19 cellular contexts compared by ENCODE assay signal in the genomic region with DNA sequence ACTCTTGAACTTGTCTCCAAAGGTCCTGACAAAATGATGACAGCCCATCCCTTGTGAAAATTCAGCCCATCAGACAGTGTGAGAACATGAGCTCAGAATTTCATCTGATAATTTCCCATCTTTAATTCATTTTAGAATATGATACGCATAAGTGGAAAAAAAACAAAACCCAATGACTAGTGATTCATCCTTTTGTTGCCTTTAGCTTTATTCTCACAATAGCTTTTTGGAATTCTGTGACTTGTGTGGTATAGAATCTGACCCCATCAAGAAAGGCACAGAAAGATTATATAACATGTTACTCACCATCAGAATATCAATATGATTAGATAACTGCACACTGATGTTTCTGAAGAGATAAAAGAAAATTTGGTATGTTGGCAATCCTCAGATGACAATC. TPM values are rescaled to one million over a fixed set of nuclear protein-coding genes. Genes with fewer than 3 reads are reported as not detected.
A peak's percentile ranks its signal among the peaks of the same experiment; 100 is the strongest.
DNase-seq lines count a peak whose midpoint lies in the region; ATAC-seq and TF ChIP-seq lines count a peak whose summit lies in the region.
"Had no signal": no experiment of that assay in that cellular context is flagged by ENCODE, and none has a peak within 500 bp of the region (broad histone marks: within the 10 kb centered on the region; RNA-seq: fewer than 3 reads in every experiment).

No MANE protein-coding gene starts in this region.

- no peak for TF ChIP-seq POLR2A in IMR-90 (IDR thresholded peaks at IDR 0.05; ENCODE audit: low read depth, low read length)
- no peak for TF ChIP-seq POLR2A in spleen (IDR thresholded peaks at IDR 0.05)

- no CpG with 5 or more reads among the region's 1 CpG for WGBS in IMR-90 (ENCODE audit: extremely low coverage in 2 of 2, insufficient read length in 1 of 2), 2 experiments
- WGBS in spleen, 5 donors = 83 to 97% (median 91%) methylated on average over 1 of the region's 1 CpG

- H3K27me3 ChIP-seq in IMR-90 (ENCODE audit: control insufficient read depth, insufficient read depth, low read length) (peaks cover 24% of the 10 kb centered on the region), adipocyte (replicated peaks; ENCODE audit: control insufficient read depth, insufficient read depth, low read length) (peaks cover 3% of the 10 kb centered on the region), spleen (replicated peaks in 1 of 7) (peaks cover 0 to 6% (median 0%) of the 10 kb centered on the region in 7 donors)
- no peaks in the 10 kb centered on the region for H3K27me3 ChIP-seq in CD4-positive, alpha-beta memory T cell (ENCODE audit: insufficient read depth, low read length)
- H3K27me3 ChIP-seq: SJCRH30 had no signal

- CTCF ChIA-PET in IMR-90 (lab: Yijun Ruan, JAX) = interaction anchor here (0.7 to 1.1 kb wide), 2 partner anchors 190 to 198 kb away, joined by 3 read pairs; no protein-coding TSS in a partner anchor
- CTCF ChIA-PET in CD4-positive, alpha-beta memory T cell (lab: Charles Lee; ENCODE audit: partially characterized antibody) = interaction anchor here (4.1 kb wide), 1 partner anchor 7 kb away, joined by 18 read pairs; no protein-coding TSS in a partner anchor

- no peak overlapping the region for H3K4me2 ChIP-seq in IMR-90 (ENCODE audit: low read depth, low read length)
- H3K4me2 ChIP-seq: KMS-11 had no signal

- no peak overlapping the region for H3K9ac ChIP-seq in IMR-90 (ENCODE audit: low read depth, low read length)
- no peak overlapping the region for H3K9ac ChIP-seq in adipocyte (ENCODE audit: low read length)
- H3K9ac ChIP-seq: KMS-11 had no signal

- H2BK15ac ChIP-seq in IMR-90 (ENCODE audit: low read depth, low read length) = no peak overlapping the region

- no peak overlapping the region for H3K27ac Mint-ChIP-seq in naive thymus-derived CD8-positive, alpha-beta T cell
- H3K27ac Mint-ChIP-seq in CD4-positive, alpha-beta memory T cell = no peak overlapping the region
- H3K27ac Mint-ChIP-seq: CD4-positive, CD25-positive, alpha-beta regulatory T cell had no signal

- no peaks in the 10 kb centered on the region for H3K4me1 ChIP-seq in IMR-90 (ENCODE audit: control insufficient read depth, insufficient read depth, low read length)
- no peaks in the 10 kb centered on the region for H3K4me1 ChIP-seq in adipocyte (ENCODE audit: control insufficient read depth, insufficient read depth, low read length)
- H3K4me1 ChIP-seq in spleen = no peaks in the 10 kb centered on the region
- no peaks in the 10 kb centered on the region for H3K4me1 ChIP-seq in CD4-positive, alpha-beta memory T cell (ENCODE audit: insufficient read depth, low read length)
- H3K4me1 ChIP-seq: Caco-2 had no signal

- no peak overlapping the region for H4K91ac ChIP-seq in IMR-90 (ENCODE audit: insufficient read depth, low read depth, low read length)

- H3K4me3 ChIP-seq in IMR-90 (ENCODE audit: insufficient read depth, low read depth, low read length) (no peak overlapping the region), adipocyte (ENCODE audit: low read length) (no peak overlapping the region), spleen (no peak overlapping the region)
- no peak overlapping the region for H3K4me3 ChIP-seq in CD4-positive, alpha-beta memory T cell (ENCODE audit: low read length in 2 of 2)
- H3K4me3 ChIP-seq: SJCRH30 had no signal

- no peak overlapping the region for H2AK5ac ChIP-seq in IMR-90 (ENCODE audit: low read depth, low read length)

- no peak overlapping the region for H3K18ac ChIP-seq in IMR-90 (ENCODE audit: low read depth, low read length)

- H2BK5ac ChIP-seq in IMR-90 (ENCODE audit: low read depth, low read length, poor library complexity, severe bottlenecking) = no peak overlapping the region

- H3K4ac ChIP-seq in IMR-90 (ENCODE audit: low read depth, low read length) = no peak overlapping the region

- H4K5ac ChIP-seq in IMR-90 (ENCODE audit: low read depth, low read length) = no peak overlapping the region

- H2AFZ ChIP-seq in IMR-90 (replicated peaks; ENCODE audit: low read length, poor library complexity) = no peak overlapping the region

- no peak for ATAC-seq in IMR-90 (ENCODE audit: low read depth)
- no peak for ATAC-seq in naive thymus-derived CD8-positive, alpha-beta T cell
- no peak for ATAC-seq in GM21737 (IDR thresholded peaks at IDR 0.05; ENCODE audit: unreplicated experiment)

- in situ Hi-C loops in IMR-90 (cut with MboI; ENCODE audit: low sequenced_read_pairs) = loop anchor here (10.0 kb wide), 1 partner anchor 173 kb away; the partner anchor contains the start of gene CDO1

- no peaks in the 10 kb centered on the region for H3K9me3 Mint-ChIP-seq in naive thymus-derived CD8-positive, alpha-beta T cell
- no peaks in the 10 kb centered on the region for H3K9me3 Mint-ChIP-seq in CD4-positive, alpha-beta memory T cell
- H3K9me3 Mint-ChIP-seq: CD4-positive, CD25-positive, alpha-beta regulatory T cell had no signal

- no peaks in the 10 kb centered on the region for H3K79me1 ChIP-seq in IMR-90 (ENCODE audit: low read depth in 1 of 2, low read length in 2 of 2)

- H4K20me1 ChIP-seq in IMR-90 (ENCODE audit: insufficient read depth, low read length) = no peaks in the 10 kb centered on the region

- no peak overlapping the region for H2BK20ac ChIP-seq in IMR-90 (ENCODE audit: low read depth, low read length)

- no peak for TF ChIP-seq RAD21 in IMR-90 (IDR thresholded peaks at IDR 0.05; ENCODE audit: low read length)

- no peak overlapping the region for H4K8ac ChIP-seq in IMR-90 (ENCODE audit: low read depth in 2 of 2, low read length in 2 of 2)

- intact Hi-C loops in IMR-90 (cut with micrococcal nuclease) (no loop called here), spleen (cut with DNase I; ENCODE audit: low total_unique reads) (no loop called here)
- intact Hi-C loops in CD4-positive, alpha-beta memory T cell (cut with micrococcal nuclease) = no loop called here

- peak; percentile 11 for DNase-seq in IMR-90
- DNase-seq in adipocyte (ENCODE audit: low read depth) = peak; percentile 59
- peak; percentile 24 for DNase-seq in fibroblast of gingiva (ENCODE audit: low read depth)
- no peak for DNase-seq in naive thymus-derived CD8-positive, alpha-beta T cell
- no peak for DNase-seq in spleen
- DNase-seq in CD4-positive, alpha-beta memory T cell = no peak
- DNase-seq: Caco-2; CD4-positive, CD25-positive, alpha-beta regulatory T cell; GOT3; HCEC 1CT; NCI-H1105; NCI-H2029 treated with DMSO at 0.1 percent for 48 hours; NCI-H2171 treated with DMSO at 0.1 percent for 48 hours; NCI-H446; NCI-H526; SJCRH30 had no signal

- no peak overlapping the region for H3K23ac ChIP-seq in IMR-90 (ENCODE audit: low read depth, low read length)

- POLR2A ChIA-PET in IMR-90 (lab: Charles Lee; ENCODE audit: unreplicated experiment) = no interaction called here
- POLR2A ChIA-PET in naive thymus-derived CD8-positive, alpha-beta T cell (lab: Charles Lee) = no interaction called here
- POLR2A ChIA-PET in CD4-positive, alpha-beta memory T cell (lab: Charles Lee; ENCODE audit: partially characterized antibody) = no interaction called here

- H3K9me3 ChIP-seq in IMR-90 (ENCODE audit: control insufficient read depth, insufficient read depth, low read length) (no peaks in the 10 kb centered on the region), adipocyte (ENCODE audit: control insufficient read depth, low read length) (no peaks in the 10 kb centered on the region), spleen (no peaks in the 10 kb centered on the region)
- H3K9me3 ChIP-seq in CD4-positive, alpha-beta memory T cell (ENCODE audit: control insufficient read depth in 1 of 2, low read length in 2 of 2) = no peaks in the 10 kb centered on the region
- H3K9me3 ChIP-seq: Caco-2, SJCRH30 had no signal

- H3K9me1 ChIP-seq in IMR-90 (ENCODE audit: insufficient read depth, low read length) = no peaks in the 10 kb centered on the region; the same call in 1 of the 2 replicates

- H3K56ac ChIP-seq in IMR-90 (ENCODE audit: extremely low read depth, insufficient read depth, low read length) = no peak overlapping the region

- TF ChIP-seq CTCF in IMR-90 (conservative IDR thresholded peaks at IDR 0.05; ENCODE audit: low read depth, low read length) (no peak), spleen (IDR thresholded peaks at IDR 0.05 in 8 of 11, conservative IDR thresholded peaks at IDR 0.05 in 3 of 11) (no peak)

- H2BK120ac ChIP-seq in IMR-90 (ENCODE audit: low read depth, low read length) = no peak overlapping the region

- no peaks in the 10 kb centered on the region for H3K36me3 Mint-ChIP-seq in naive thymus-derived CD8-positive, alpha-beta T cell
- no peaks in the 10 kb centered on the region for H3K36me3 Mint-ChIP-seq in CD4-positive, alpha-beta memory T cell
- H3K36me3 Mint-ChIP-seq: CD4-positive, CD25-positive, alpha-beta regulatory T cell had no signal

- no peak overlapping the region for H3K14ac ChIP-seq in IMR-90 (replicated peaks; ENCODE audit: low read depth, low read length)

- H3K4me1 Mint-ChIP-seq in naive thymus-derived CD8-positive, alpha-beta T cell = no peaks in the 10 kb centered on the region
- H3K4me1 Mint-ChIP-seq in CD4-positive, alpha-beta memory T cell = no peaks in the 10 kb centered on the region
- H3K4me1 Mint-ChIP-seq: CD4-positive, CD25-positive, alpha-beta regulatory T cell had no signal

- H3K4me3 Mint-ChIP-seq in naive thymus-derived CD8-positive, alpha-beta T cell = no peak overlapping the region
- H3K4me3 Mint-ChIP-seq in CD4-positive, alpha-beta memory T cell = no peak overlapping the region
- H3K4me3 Mint-ChIP-seq: CD4-positive, CD25-positive, alpha-beta regulatory T cell had no signal

- dilution Hi-C loops in IMR-90 (cut with HindIII; ENCODE audit: low sequenced_read_pairs, unreplicated experiment) = no loop called here

- H2AK9ac ChIP-seq in IMR-90 (replicated peaks; ENCODE audit: low read depth, low read length, poor library complexity) = no peak overlapping the region

- no TSS peak for BruUV-seq in IMR-90 (replicated peaks; lab: Mats Ljungman, UMichigan)

- H3K27ac ChIP-seq in IMR-90 (ENCODE audit: insufficient read depth, low read length) = no peak overlapping the region
- H3K27ac ChIP-seq in spleen = no peak overlapping the region
- H3K27ac ChIP-seq in CD4-positive, alpha-beta memory T cell (ENCODE audit: low read depth, low read length) = no peak overlapping the region
- H3K27ac ChIP-seq: HL-60, KMS-11, SJCRH30 had no signal

- H3K27me3 Mint-ChIP-seq in naive thymus-derived CD8-positive, alpha-beta T cell = peaks cover 4 to 23% (median 11%) of the 10 kb centered on the region in 5 donors
- peaks cover 7 to 21% of the 10 kb centered on the region in 2 donors for H3K27me3 Mint-ChIP-seq in CD4-positive, alpha-beta memory T cell

- no peaks in the 10 kb centered on the region for H3K36me3 ChIP-seq in IMR-90 (ENCODE audit: control insufficient read depth, insufficient read depth, low read length)
- no peaks in the 10 kb centered on the region for H3K36me3 ChIP-seq in adipocyte (ENCODE audit: control insufficient read depth, insufficient read depth, low read length, severe bottlenecking)
- no peaks in the 10 kb centered on the region for H3K36me3 ChIP-seq in spleen
- no peaks in the 10 kb centered on the region for H3K36me3 ChIP-seq in CD4-positive, alpha-beta memory T cell (ENCODE audit: insufficient read depth, low read length)
- H3K36me3 ChIP-seq: SJCRH30 had no signal

RNA-seq across cellular contexts. Expression of gene TMED7, which starts 16.1 kb away (rescaled TPM):
- total RNA-seq in IMR-90 (2012; rRNA removed) = 75.6 and 173 TPM in 2 replicates
- polyA plus RNA-seq in IMR-90 (2012; rRNA removed) = 86.7 and 107 TPM in 2 replicates
- polyA plus RNA-seq in IMR-90 (2012; cell fraction: cytosol; rRNA removed) = 10.4 and 84.9 TPM in 2 replicates
- 11.2 and 42.1 TPM in 2 replicates for polyA plus RNA-seq in IMR-90 (2012; cell fraction: nucleus; rRNA removed; ENCODE audit: low replicate concordance)
- 10 to 100 TPM; 41.0 to 48.9 TPM for total RNA-seq in naive thymus-derived CD8-positive, alpha-beta T cell
- polyA plus RNA-seq in naive thymus-derived CD8-positive, alpha-beta T cell = 10 to 100 TPM; 30.3 to 43.2 (median 37.2) TPM
- total RNA-seq in spleen = 10 to 100 TPM; 56.7 to 70.9 (median 68.6) TPM
- 10 to 100 TPM in 2 of 3 donors, 1 to 10 TPM in 1; 8.4 to 13.7 (median 12.5) TPM for polyA plus RNA-seq in spleen
- total RNA-seq in CD4-positive, alpha-beta memory T cell = 10 to 100 TPM; 47.5 to 49.5 TPM
- polyA plus RNA-seq in CD4-positive, alpha-beta memory T cell = 10 to 100 TPM; 32.1 to 36.9 TPM

RNA-seq across cellular contexts. Expression of gene TICAM2, which starts 39.7 kb away (rescaled TPM):
- total RNA-seq in IMR-90 (2012; rRNA removed) = 4.3 and 6.9 TPM in 2 replicates
- polyA plus RNA-seq in IMR-90 (2012; rRNA removed) = 2.9 and 3.4 TPM in 2 replicates
- polyA plus RNA-seq in IMR-90 (2012; cell fraction: cytosol; rRNA removed) = 0.73 and 0.97 TPM in 2 replicates
- polyA plus RNA-seq in IMR-90 (2012; cell fraction: nucleus; rRNA removed; ENCODE audit: low replicate concordance) = 0.55 and 2.2 TPM in 2 replicates
- 1 to 10 TPM in 1 of 2 experiments, not detected in 1; 1.5 TPM for total RNA-seq in naive thymus-derived CD8-positive, alpha-beta T cell
- polyA plus RNA-seq in naive thymus-derived CD8-positive, alpha-beta T cell = not detected
- 1 to 10 TPM; 5.1 to 9.2 (median 7.9) TPM for total RNA-seq in spleen
- 1 to 10 TPM; 2.9 to 4.2 (median 2.9) TPM for polyA plus RNA-seq in spleen
- 1 to 10 TPM; 1.3 to 1.6 TPM for total RNA-seq in CD4-positive, alpha-beta memory T cell
- polyA plus RNA-seq in CD4-positive, alpha-beta memory T cell = under 1 TPM in 1 of 2 donors, not detected in 1; 0.52 TPM

Comparison
In these comparisons a context has a peak if more than half of its experiments do, and no peak if none do; other contexts are left out.
1. DNase-seq: peak in IMR-90 (single experiment), adipocyte (single experiment) and fibroblast of gingiva (single experiment); none in naive thymus-derived CD8-positive, alpha-beta T cell (0 of 10), spleen (single experiment) and CD4-positive, alpha-beta memory T cell (0 of 5).